ENCODE assay signal across 18 cellular contexts in the genomic region with DNA sequence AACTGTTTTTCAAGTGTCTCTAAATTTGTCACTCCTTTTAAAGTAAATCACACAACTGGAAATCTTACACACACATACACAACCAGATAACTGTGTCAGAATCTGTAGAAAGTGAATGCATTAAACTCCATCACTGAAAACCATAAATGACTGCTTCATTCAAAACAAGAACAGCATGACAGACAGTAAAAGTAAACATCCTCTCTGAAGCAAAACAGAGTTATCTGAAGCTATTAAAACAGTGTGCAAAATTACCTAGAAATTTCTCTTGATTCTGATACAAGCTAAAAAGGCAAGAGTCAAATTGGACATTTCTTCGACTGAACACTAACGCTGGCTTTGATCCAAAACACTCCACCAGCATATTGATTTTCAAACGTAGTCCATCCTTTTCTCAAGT.
DNase-seq lines count a peak whose midpoint lies in the region; ATAC-seq and TF ChIP-seq lines count a peak whose summit lies in the region.
"Had no signal": no experiment of that assay in that cellular context is flagged by ENCODE, and none has a peak within 500 bp of the region (broad histone marks: within the 10 kb centered on the region; RNA-seq: fewer than 3 reads in every experiment).

No MANE protein-coding gene starts in this region.

- no peaks in the 10 kb centered on the region for H3K27me3 Mint-ChIP-seq in activated CD4-positive, alpha-beta T cell treated with anti-CD3 and anti-CD28 coated beads for 36 hours
- no peaks in the 10 kb centered on the region for H3K27me3 Mint-ChIP-seq in CD4-positive, alpha-beta memory T cell
- H3K27me3 Mint-ChIP-seq in activated CD8-positive, alpha-beta T cell treated with anti-CD3 and anti-CD28 coated beads for 36 hours = no peaks in the 10 kb centered on the region

- CTCF ChIA-PET in activated CD4-positive, alpha-beta T cell treated with anti-CD3 and anti-CD28 coated beads for 36 hours (lab: Charles Lee) = interaction anchor here (0.6 to 1.3 kb wide), 5 partner anchors 9 to 82 kb away, joined by 3 to 5 read pairs (median 3); no protein-coding TSS in a partner anchor
- CTCF ChIA-PET in CD4-positive, alpha-beta memory T cell (lab: Charles Lee; ENCODE audit: partially characterized antibody) = interaction anchor here (1.2 to 2.0 kb wide), 6 partner anchors 8 to 667 kb away, joined by 3 to 7 read pairs (median 3); no protein-coding TSS in a partner anchor
- CTCF ChIA-PET in activated CD8-positive, alpha-beta T cell treated with anti-CD3 and anti-CD28 coated beads for 36 hours (lab: Charles Lee) = interaction anchor here (1.1 to 1.4 kb wide), 5 partner anchors 9 to 735 kb away, joined by 3 to 4 read pairs (median 3); no protein-coding TSS in a partner anchor

- no peak overlapping the region for H3K9ac ChIP-seq in liver (ENCODE audit: low read depth in 1 of 2, low read length in 2 of 2)

- no peak overlapping the region for H3K27ac ChIP-seq in CD4-positive, alpha-beta memory T cell (ENCODE audit: low read depth, low read length)
- no peak overlapping the region for H3K27ac ChIP-seq in liver (ENCODE audit: low read depth in 1 of 2, low read length in 2 of 2)
- H3K27ac ChIP-seq: WERI-Rb-1 had no signal

- no peaks in the 10 kb centered on the region for H3K36me3 ChIP-seq in CD4-positive, alpha-beta memory T cell (ENCODE audit: insufficient read depth, low read length)
- no peaks in the 10 kb centered on the region for H3K36me3 ChIP-seq in liver (ENCODE audit: control insufficient read depth in 4 of 4, insufficient read depth in 3 of 4, low read depth in 1 of 4, low read length in 3 of 4)
- H3K36me3 ChIP-seq: WERI-Rb-1 had no signal

- WGBS in liver = 14% methylated on average over 3 of the region's 3 CpGs

- no peaks in the 10 kb centered on the region for H3K9me3 ChIP-seq in CD4-positive, alpha-beta memory T cell (ENCODE audit: control insufficient read depth in 1 of 2, low read length in 2 of 2)
- no peaks in the 10 kb centered on the region for H3K9me3 ChIP-seq in liver (ENCODE audit: control insufficient read depth in 4 of 4, low read length in 3 of 4)

- POLR2A ChIA-PET in activated CD4-positive, alpha-beta T cell treated with anti-CD3 and anti-CD28 coated beads for 36 hours (lab: Charles Lee) = interaction anchor here (0.6 kb wide), 2 partner anchors 99 to 134 kb away, joined by 3 read pairs; no protein-coding TSS in a partner anchor
- POLR2A ChIA-PET in CD4-positive, alpha-beta memory T cell (lab: Charles Lee; ENCODE audit: partially characterized antibody) = interaction anchor here (1.3 to 1.4 kb wide), 2 partner anchors 8 to 79 kb away, joined by 3 read pairs; no protein-coding TSS in a partner anchor
- POLR2A ChIA-PET in activated CD8-positive, alpha-beta T cell treated with anti-CD3 and anti-CD28 coated beads for 36 hours (lab: Charles Lee) = interaction anchor here (0.5 to 1.2 kb wide), 4 partner anchors 27 to 99 kb away, joined by 3 to 5 read pairs (median 3); no protein-coding TSS in a partner anchor

- no peak for TF ChIP-seq RAD21 in liver (IDR thresholded peaks at IDR 0.05)

- TF ChIP-seq CTCF in activated CD8-positive, alpha-beta T cell treated with anti-CD3 and anti-CD28 coated beads for 36 hours (IDR thresholded peaks at IDR 0.05) = no peak
- TF ChIP-seq CTCF in liver (IDR thresholded peaks at IDR 0.05; ENCODE audit: low read depth, low read length, missing input control) = no peak

- H3K27ac Mint-ChIP-seq in activated CD4-positive, alpha-beta T cell treated with anti-CD3 and anti-CD28 coated beads for 36 hours = no peak overlapping the region
- peak overlapping the region in 5 of 7 donors; percentile 34 to 72 (median 38) for H3K27ac Mint-ChIP-seq in CD4-positive, alpha-beta memory T cell
- H3K27ac Mint-ChIP-seq in activated CD8-positive, alpha-beta T cell treated with anti-CD3 and anti-CD28 coated beads for 36 hours = peak overlapping the region; percentile 74
- H3K27ac Mint-ChIP-seq: GM23338 had no signal

- H3K4me1 Mint-ChIP-seq in activated CD4-positive, alpha-beta T cell treated with anti-CD3 and anti-CD28 coated beads for 36 hours = peaks cover 87% of the 10 kb centered on the region
- peaks cover 70 to 99% (median 87%) of the 10 kb centered on the region in 4 donors for H3K4me1 Mint-ChIP-seq in CD4-positive, alpha-beta memory T cell
- peaks cover 88% of the 10 kb centered on the region for H3K4me1 Mint-ChIP-seq in activated CD8-positive, alpha-beta T cell treated with anti-CD3 and anti-CD28 coated beads for 36 hours (ENCODE audit: low read depth)

- intact Hi-C loops in activated CD4-positive, alpha-beta T cell treated with anti-CD3 and anti-CD28 coated beads for 36 hours (cut with DNase I, micrococcal nuclease) = loop anchor here (10.0 kb wide), 2 partner anchors 666 to 746 kb away; no protein-coding TSS in a partner anchor
- intact Hi-C loops in CD4-positive, alpha-beta memory T cell (cut with micrococcal nuclease) = no loop called here
- intact Hi-C loops in activated CD8-positive, alpha-beta T cell treated with anti-CD3 and anti-CD28 coated beads for 36 hours (cut with micrococcal nuclease) = no loop called here

- H3K9me3 Mint-ChIP-seq in activated CD4-positive, alpha-beta T cell treated with anti-CD3 and anti-CD28 coated beads for 36 hours (ENCODE audit: low read depth) = no peaks in the 10 kb centered on the region
- H3K9me3 Mint-ChIP-seq in CD4-positive, alpha-beta memory T cell = no peaks in the 10 kb centered on the region
- H3K9me3 Mint-ChIP-seq in activated CD8-positive, alpha-beta T cell treated with anti-CD3 and anti-CD28 coated beads for 36 hours = no peaks in the 10 kb centered on the region
- H3K9me3 Mint-ChIP-seq: GM23338 had no signal

- peaks cover 11% of the 10 kb centered on the region for H3K36me3 Mint-ChIP-seq in activated CD4-positive, alpha-beta T cell treated with anti-CD3 and anti-CD28 coated beads for 36 hours (ENCODE audit: low read depth)
- H3K36me3 Mint-ChIP-seq in CD4-positive, alpha-beta memory T cell = peaks cover 14 to 20% of the 10 kb centered on the region in 2 donors
- H3K36me3 Mint-ChIP-seq in activated CD8-positive, alpha-beta T cell treated with anti-CD3 and anti-CD28 coated beads for 36 hours (ENCODE audit: low read depth) = peaks cover 9% of the 10 kb centered on the region

- peaks cover 81% of the 10 kb centered on the region for H3K4me1 ChIP-seq in CD4-positive, alpha-beta memory T cell (ENCODE audit: insufficient read depth, low read length)
- peaks cover 3 to 19% (median 11%) of the 10 kb centered on the region in 4 donors for H3K4me1 ChIP-seq in liver (ENCODE audit: control insufficient read depth in 4 of 4, insufficient read depth in 4 of 4, low read length in 3 of 4)

- peak overlapping the region; percentile 6 for H3K4me3 Mint-ChIP-seq in activated CD4-positive, alpha-beta T cell treated with anti-CD3 and anti-CD28 coated beads for 36 hours
- H3K4me3 Mint-ChIP-seq in CD4-positive, alpha-beta memory T cell = peak overlapping the region; percentile 7 to 71 (median 50)
- H3K4me3 Mint-ChIP-seq in activated CD8-positive, alpha-beta T cell treated with anti-CD3 and anti-CD28 coated beads for 36 hours = peak overlapping the region; percentile 57
- H3K4me3 Mint-ChIP-seq: GM23338 had no signal

- DNase-seq in activated CD4-positive, alpha-beta T cell treated with anti-CD3 and anti-CD28 coated beads for 36 hours = no peak
- no peak for DNase-seq in activated CD4-positive, alpha-beta T cell treated with anti-CD3 and anti-CD28 coated beads for 48 hours
- no peak for DNase-seq in CD4-positive, alpha-beta memory T cell
- DNase-seq in activated CD8-positive, alpha-beta T cell treated with anti-CD3 and anti-CD28 coated beads for 36 hours = no peak
- DNase-seq in RPMI8226 (no peak), MV-4-11 (lab: John Stamatoyannopoulos, UW) (no peak), cerebellar nuclear complex (lab: John Stamatoyannopoulos, UW) (no peak)
- DNase-seq: aorta, dermis blood vessel endothelial cell, erythroblast, NCI-H187 treated with DMSO at 0.1 percent for 48 hours, NCI-H526 treated with DMSO at 0.1 percent for 48 hours, nucleus accumbens, trophoblast cell, WERI-Rb-1 had no signal

- no peaks in the 10 kb centered on the region for H3K27me3 ChIP-seq in CD4-positive, alpha-beta memory T cell (ENCODE audit: insufficient read depth, low read length)
- H3K27me3 ChIP-seq in liver (ENCODE audit: control insufficient read depth in 4 of 4, insufficient read depth in 4 of 4, low read length in 3 of 4) = no peaks in the 10 kb centered on the region

- no peak overlapping the region for H3K4me3 ChIP-seq in CD4-positive, alpha-beta memory T cell (ENCODE audit: low read length in 2 of 2)
- no peak overlapping the region for H3K4me3 ChIP-seq in liver (ENCODE audit: low read depth in 1 of 3, low read length in 3 of 3)
- H3K4me3 ChIP-seq: GM12878, GM23338 had no signal

- peak; percentile 69 for ATAC-seq in activated CD4-positive, alpha-beta T cell treated with anti-CD3 and anti-CD28 coated beads for 36 hours
- ATAC-seq in activated CD8-positive, alpha-beta T cell treated with anti-CD3 and anti-CD28 coated beads for 36 hours = peak; percentile 47
- ATAC-seq: GM12878, GM23338 had no signal

TF ChIP-seq in liver, 16 proteins besides CTCF, POLR2A, EP300 and RAD21 (continues in another document):
- no peak for TF ChIP-seq HNF4G (IDR thresholded peaks at IDR 0.05)
- TF ChIP-seq, protein P1, sequence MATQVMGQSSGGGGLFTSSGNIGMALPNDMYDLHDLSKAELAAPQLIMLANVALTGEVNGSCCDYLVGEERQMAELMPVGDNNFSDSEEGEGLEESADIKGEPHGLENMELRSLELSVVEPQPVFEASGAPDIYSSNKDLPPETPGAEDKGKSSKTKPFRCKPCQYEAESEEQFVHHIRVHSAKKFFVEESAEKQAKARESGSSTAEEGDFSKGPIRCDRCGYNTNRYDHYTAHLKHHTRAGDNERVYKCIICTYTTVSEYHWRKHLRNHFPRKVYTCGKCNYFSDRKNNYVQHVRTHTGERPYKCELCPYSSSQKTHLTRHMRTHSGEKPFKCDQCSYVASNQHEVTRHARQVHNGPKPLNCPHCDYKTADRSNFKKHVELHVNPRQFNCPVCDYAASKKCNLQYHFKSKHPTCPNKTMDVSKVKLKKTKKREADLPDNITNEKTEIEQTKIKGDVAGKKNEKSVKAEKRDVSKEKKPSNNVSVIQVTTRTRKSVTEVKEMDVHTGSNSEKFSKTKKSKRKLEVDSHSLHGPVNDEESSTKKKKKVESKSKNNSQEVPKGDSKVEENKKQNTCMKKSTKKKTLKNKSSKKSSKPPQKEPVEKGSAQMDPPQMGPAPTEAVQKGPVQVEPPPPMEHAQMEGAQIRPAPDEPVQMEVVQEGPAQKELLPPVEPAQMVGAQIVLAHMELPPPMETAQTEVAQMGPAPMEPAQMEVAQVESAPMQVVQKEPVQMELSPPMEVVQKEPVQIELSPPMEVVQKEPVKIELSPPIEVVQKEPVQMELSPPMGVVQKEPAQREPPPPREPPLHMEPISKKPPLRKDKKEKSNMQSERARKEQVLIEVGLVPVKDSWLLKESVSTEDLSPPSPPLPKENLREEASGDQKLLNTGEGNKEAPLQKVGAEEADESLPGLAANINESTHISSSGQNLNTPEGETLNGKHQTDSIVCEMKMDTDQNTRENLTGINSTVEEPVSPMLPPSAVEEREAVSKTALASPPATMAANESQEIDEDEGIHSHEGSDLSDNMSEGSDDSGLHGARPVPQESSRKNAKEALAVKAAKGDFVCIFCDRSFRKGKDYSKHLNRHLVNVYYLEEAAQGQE (IDR thresholded peaks at IDR 0.05) = no peak

Comparison
In these comparisons a context has a peak if more than half of its experiments do, and no peak if none do; other contexts are left out.
1. H3K4me3 Mint-ChIP-seq: peak in every context shown above with its lines; median percentile 57 in activated CD8-positive, alpha-beta T cell treated with anti-CD3 and anti-CD28 coated beads for 36 hours; 50 in CD4-positive, alpha-beta memory T cell; 6 in activated CD4-positive, alpha-beta T cell treated with anti-CD3 and anti-CD28 coated beads for 36 hours.
2. intact Hi-C loops: an anchor here in activated CD4-positive, alpha-beta T cell treated with anti-CD3 and anti-CD28 coated beads for 36 hours (10.0 kb wide); none called in CD4-positive, alpha-beta memory T cell and activated CD8-positive, alpha-beta T cell treated with anti-CD3 and anti-CD28 coated beads for 36 hours.